Comparison of ENCODE assay signal across 29 cellular contexts in genomic region chr3:73004316-73004715, GRCh38. TPM values are rescaled to one million over a fixed set of nuclear protein-coding genes. Genes with fewer than 3 reads are reported as not detected.
DNase-seq lines count a peak whose midpoint lies in the region; ATAC-seq and TF ChIP-seq lines count a peak whose summit lies in the region.
"Had no signal": no experiment of that assay in that cellular context is flagged by ENCODE, and none has a peak within 500 bp of the region (broad histone marks: within the 10 kb centered on the region; RNA-seq: fewer than 3 reads in every experiment).

No MANE protein-coding gene starts in this region.

- H3K27ac ChIP-seq in H9 (ENCODE audit: insufficient read length, low read depth, low read length) = no peak overlapping the region
- peak overlapping the region; percentile 19 for H3K27ac ChIP-seq in osteoblast (ENCODE audit: low read depth, low read length)
- H3K27ac ChIP-seq: ascending aorta, SJSA1, skin epidermis had no signal

- no peak overlapping the region for H3K14ac ChIP-seq in H9 (ENCODE audit: insufficient read depth, low read length)

- no peak overlapping the region for H4K91ac ChIP-seq in H9 (ENCODE audit: insufficient read length, low read depth, low read length)

- H3K4me3 ChIP-seq in osteoblast (ENCODE audit: insufficient read depth, low read length) = no peak overlapping the region
- H3K4me3 ChIP-seq: ascending aorta, HAP-1, SJSA1, skin epidermis had no signal

- no peak overlapping the region for H2BK5ac ChIP-seq in H9 (ENCODE audit: insufficient read length, low read length)

- no peak for TF ChIP-seq CTCF in H9 (conservative IDR thresholded peaks at IDR 0.05)
- no peak for TF ChIP-seq CTCF in chondrocyte (IDR thresholded peaks at IDR 0.05)
- no peak for TF ChIP-seq CTCF in osteoblast (IDR thresholded peaks at IDR 0.05; ENCODE audit: extremely low read depth, low read depth, low read length)

- H3K4me3 Mint-ChIP-seq in activated T-cell treated with anti-CD3 and anti-CD28 coated beads, Interleukin-2, amount 50 U/mL, for 72 hours = peak overlapping the region; percentile 23 to 54
- H3K4me3 Mint-ChIP-seq in H9 (peak overlapping the region in 1 of 2 experiments; percentile 15; a peak in 1 of 5 replicates), chondrocyte (ENCODE audit: unreplicated experiment) (no peak overlapping the region)
- H3K4me3 Mint-ChIP-seq: activated naive CD4-positive, alpha-beta T cell treated with anti-CD3 and anti-CD28 coated beads, Interleukin-2, amount 10 ng/mL, durations not matched to agents 7 days and 5 days; type B pancreatic cell had no signal

- peak overlapping the region; percentile 85 for H3K27ac Mint-ChIP-seq in activated T-cell treated with anti-CD3 and anti-CD28 coated beads, Interleukin-2, amount 50 U/mL, for 72 hours
- H3K27ac Mint-ChIP-seq in H9 (peak overlapping the region in 2 of 3 experiments; percentile 23 to 94; a peak in 5 of 7 replicates), chondrocyte (ENCODE audit: unreplicated experiment) (peak overlapping the region; percentile 80)
- H3K27ac Mint-ChIP-seq: activated naive CD4-positive, alpha-beta T cell treated with anti-CD3 and anti-CD28 coated beads, Interleukin-2, amount 10 ng/mL, durations not matched to agents 7 days and 5 days; type B pancreatic cell had no signal

- no peak overlapping the region for H2AK5ac ChIP-seq in H9 (ENCODE audit: insufficient read length, low read length)

- H3K4me2 ChIP-seq in H9 (ENCODE audit: insufficient read depth, insufficient read length, low read length) (no peak overlapping the region), osteoblast (ENCODE audit: insufficient read depth, low read length) (no peak overlapping the region)

- DNase-seq in activated T-cell treated with anti-CD3 and anti-CD28 coated beads, Interleukin-2, amount 50 U/mL, for 72 hours = no peak
- no peak for DNase-seq in activated T-cell treated with anti-CD3 and anti-CD28 coated beads, Interleukin-2, amount 50 U/mL, for 1 hour
- DNase-seq in H9 (no peak), chondrocyte (ENCODE audit: low spot score) (no peak), osteoblast (ENCODE audit: insufficient read length, low spot score, missing footprints) (no peak), OCI-M2 (lab: John Stamatoyannopoulos, UW; ENCODE audit: unreplicated experiment) (no peak)
- DNase-seq: activated CD8-positive, alpha-beta memory T cell treated with anti-CD3 and anti-CD28 coated beads for 24 hours; activated naive CD4-positive, alpha-beta T cell treated with anti-CD3 and anti-CD28 coated beads, Interleukin-2, amount 10 ng/mL, durations not matched to agents 7 days and 5 days; Calu3; caudate nucleus; DMS79 treated with DMSO at 0.1 percent for 48 hours; GF-D8; KG1; mesenchymal stem cell; NCI-H1417; NCI-H2081 treated with DMSO at 0.1 percent for 48 hours; NCI-H226; NCI-H82; occipital lobe; RPMI8226 had no signal

- no peak overlapping the region for H4K5ac ChIP-seq in H9 (ENCODE audit: insufficient read length, low read depth, low read length)

- H3K36me3 ChIP-seq in osteoblast (ENCODE audit: insufficient read depth, low read length) = peaks cover 38% of the 10 kb centered on the region

- no peak overlapping the region for H3K18ac ChIP-seq in H9 (ENCODE audit: insufficient read length, low read depth, low read length)

- no peaks in the 10 kb centered on the region for H3K9me3 ChIP-seq in H9 (ENCODE audit: control insufficient read depth, low read depth, low read length)
- no peaks in the 10 kb centered on the region for H3K9me3 ChIP-seq in osteoblast (ENCODE audit: low read depth, low read length)
- H3K9me3 ChIP-seq: ascending aorta, HAP-1, SJSA1 had no signal

- H3K4me1 ChIP-seq in H9 (ENCODE audit: insufficient read depth, low read length) = no peaks in the 10 kb centered on the region
- H3K4me1 ChIP-seq in osteoblast (ENCODE audit: insufficient read depth, low read length) = peaks cover 17% of the 10 kb centered on the region

- no peak overlapping the region for H3K23ac ChIP-seq in H9 (ENCODE audit: insufficient read length, low read depth, low read length)

- no peaks in the 10 kb centered on the region for H4K20me1 ChIP-seq in H9 (ENCODE audit: control insufficient read depth, insufficient read depth, insufficient read length)
- peaks cover 85% of the 10 kb centered on the region for H4K20me1 ChIP-seq in osteoblast (ENCODE audit: insufficient read depth, low read length)

- no peak overlapping the region for H3K56ac ChIP-seq in H9 (ENCODE audit: insufficient read length, low read depth, low read length)

- no peaks in the 10 kb centered on the region for H3K23me2 ChIP-seq in H9 (ENCODE audit: insufficient read length, low read depth, low read length, poor library complexity, severe bottlenecking)

- H2BK120ac ChIP-seq in H9 (ENCODE audit: low read depth, low read length, poor library complexity, severe bottlenecking) = no peak overlapping the region

- no CpG with 5 or more reads among the region's 4 CpGs for WGBS in H9 (ENCODE audit: extremely low coverage, insufficient read length, low lambda C conversion rate)

- no peak overlapping the region for H4K8ac ChIP-seq in H9 (replicated peaks; ENCODE audit: insufficient read length, low read depth, low read length)

- no peak overlapping the region for H3K4ac ChIP-seq in H9 (ENCODE audit: low read depth, low read length)

- peaks cover 8% of the 10 kb centered on the region for H3K79me1 ChIP-seq in H9 (ENCODE audit: insufficient read depth, low read depth, low read length, poor library complexity, severe bottlenecking)

- no peak overlapping the region for H2BK15ac ChIP-seq in H9 (ENCODE audit: low read depth, low read length)

- H3K9ac ChIP-seq in H9 (ENCODE audit: extremely low read depth, insufficient read length, low read length) = no peak overlapping the region

- H3K36me3 Mint-ChIP-seq in activated T-cell treated with anti-CD3 and anti-CD28 coated beads, Interleukin-2, amount 50 U/mL, for 72 hours (ENCODE audit: insufficient read depth in 2 of 2) = peaks cover 24 to 62% of the 10 kb centered on the region in 2 donors
- peaks cover 46 to 77% (median 76%) of the 10 kb centered on the region in 3 experiments for H3K36me3 Mint-ChIP-seq in H9 (ENCODE audit: insufficient read depth in 1 of 3, low read depth in 3 of 3)
- H3K36me3 Mint-ChIP-seq in chondrocyte (ENCODE audit: low read depth) = peaks cover 20% of the 10 kb centered on the region

- peaks cover 87% of the 10 kb centered on the region for H3K4me1 Mint-ChIP-seq in activated T-cell treated with anti-CD3 and anti-CD28 coated beads, Interleukin-2, amount 50 U/mL, for 72 hours (ENCODE audit: low read depth)
- H3K4me1 Mint-ChIP-seq in H9 (peaks cover 25 to 42% of the 10 kb centered on the region in 2 experiments), chondrocyte (ENCODE audit: low read depth) (peaks cover 66% of the 10 kb centered on the region)

- ATAC-seq in activated T-cell treated with anti-CD3 and anti-CD28 coated beads, Interleukin-2, amount 50 U/mL, for 72 hours (replicated peaks in 1 of 2) = no peak
- ATAC-seq in HG03520 (IDR thresholded peaks at IDR 0.05; ENCODE audit: unreplicated experiment) = no peak
- ATAC-seq in HG03095 (IDR thresholded peaks at IDR 0.05; ENCODE audit: unreplicated experiment) = no peak
- ATAC-seq: activated CD4-positive, CD25-positive, alpha-beta regulatory T cell treated with anti-CD3 and anti-CD28 coated beads, Interleukin-2, amount 50 U/mL, for 24 hours; left lobe of liver had no signal

- no peak overlapping the region for H3T11ph ChIP-seq in H9 (ENCODE audit: low read length)

- no peak overlapping the region for H2AFZ ChIP-seq in H9 (ENCODE audit: low read length)
- H2AFZ ChIP-seq in osteoblast (ENCODE audit: low read length) = no peak overlapping the region

- no peak overlapping the region for H2BK20ac ChIP-seq in H9 (ENCODE audit: low read depth, low read length, poor library complexity, severe bottlenecking)

- peaks cover 83% of the 10 kb centered on the region for H3K79me2 ChIP-seq in H9 (ENCODE audit: insufficient read depth, low read length)
- H3K79me2 ChIP-seq in osteoblast (ENCODE audit: insufficient read depth, low read length) = peaks cover 98% of the 10 kb centered on the region

- H3K27me3 Mint-ChIP-seq in activated T-cell treated with anti-CD3 and anti-CD28 coated beads, Interleukin-2, amount 50 U/mL, for 72 hours (ENCODE audit: low read depth) = no peaks in the 10 kb centered on the region
- H3K27me3 Mint-ChIP-seq in H9 (ENCODE audit: low read depth) (no peaks in the 10 kb centered on the region), chondrocyte (ENCODE audit: low read depth) (no peaks in the 10 kb centered on the region)
- H3K27me3 Mint-ChIP-seq: activated naive CD4-positive, alpha-beta T cell treated with anti-CD3 and anti-CD28 coated beads, Interleukin-2, amount 10 ng/mL, durations not matched to agents 7 days and 5 days; type B pancreatic cell had no signal

- peaks cover 0 to 2% of the 10 kb centered on the region in 2 donors for H3K9me3 Mint-ChIP-seq in activated T-cell treated with anti-CD3 and anti-CD28 coated beads, Interleukin-2, amount 50 U/mL, for 72 hours
- no peaks in the 10 kb centered on the region for H3K9me3 Mint-ChIP-seq in H9
- H3K9me3 Mint-ChIP-seq in chondrocyte (ENCODE audit: low read depth) = no peaks in the 10 kb centered on the region
- H3K9me3 Mint-ChIP-seq: activated naive CD4-positive, alpha-beta T cell treated with anti-CD3 and anti-CD28 coated beads, Interleukin-2, amount 10 ng/mL, durations not matched to agents 7 days and 5 days; type B pancreatic cell had no signal

- H2BK12ac ChIP-seq in H9 (ENCODE audit: insufficient read length, low read depth, low read length) = no peak overlapping the region

- H3K27me3 ChIP-seq in H9 (ENCODE audit: insufficient read depth, low read length) (no peaks in the 10 kb centered on the region), osteoblast (ENCODE audit: insufficient read depth, low read length) (no peaks in the 10 kb centered on the region)
- H3K27me3 ChIP-seq: ascending aorta, SJSA1 had no signal

RNA-seq across cellular contexts. Expression of gene PPP4R2, which starts 7.7 kb away (rescaled TPM):
- 100 to 1,000 TPM in 1 of 2 donors, 10 to 100 TPM in 1; 99.5 to 101 TPM for total RNA-seq in activated T-cell treated with anti-CD3 and anti-CD28 coated beads, Interleukin-2, amount 50 U/mL, for 72 hours
- 123 and 132 TPM in 2 replicates for total RNA-seq in H9 (2021)
- 63.5 to 78.4 TPM (median 70.0 TPM) in 3 replicates for total RNA-seq in chondrocyte
- 83.7 and 84.3 TPM in 2 replicates for total RNA-seq in osteoblast

RNA-seq across cellular contexts. Expression of gene EBLN2, which starts 57.1 kb away (rescaled TPM):
- total RNA-seq in activated T-cell treated with anti-CD3 and anti-CD28 coated beads, Interleukin-2, amount 50 U/mL, for 72 hours = 1 to 10 TPM; 7.0 to 7.4 TPM
- total RNA-seq in H9 (2021) = 4.4 and 6.1 TPM in 2 replicates
- 2.5 to 4.7 TPM (median 3.3 TPM) in 3 replicates for total RNA-seq in chondrocyte
- 6.2 and 7.4 TPM in 2 replicates for total RNA-seq in osteoblast
